Comparison of ENCODE assay signal across 8 cellular contexts in genomic region chr13:21458816-21459701, GRCh38. TPM values are rescaled to one million over a fixed set of nuclear protein-coding genes. Genes with fewer than 3 reads are reported as not detected.
A peak's percentile ranks its signal among the peaks of the same experiment; 100 is the strongest.
DNase-seq lines count a peak whose midpoint lies in the region; ATAC-seq, FAIRE-seq and TF ChIP-seq lines count a peak whose summit lies in the region.

ZDHHC20 (minus strand) TSS chr13:21459303; CDS start chr13:21459171, 132 bp downstream.

- DNase-seq in SIG-M5 treated with dmso at 0.1 percent for 504 hours (lab: John Stamatoyannopoulos, UW; ENCODE audit: unreplicated experiment) (peak; percentile 72), SIG-M5 (lab: John Stamatoyannopoulos, UW) (no peak), NCI-H2171 treated with DMSO at 0.1 percent for 48 hours (lab: John Stamatoyannopoulos, UW) (peak; percentile 44), WTC11 (ENCODE audit: low spot score) (peak; percentile 90), bronchial epithelial cell (ENCODE audit: low read depth) (peak; percentile 56), iPS-NIHi7 (ENCODE audit: extremely low spot score) (peak; percentile 97), smooth muscle cell of the brain vasculature (ENCODE audit: low read depth, low spot score) (peak; percentile 37)

- H3K36me3 ChIP-seq in bronchial epithelial cell (ENCODE audit: control insufficient read depth, insufficient read depth, low read length): no peaks in the 10 kb centered on the region

- H3K4me3 ChIP-seq in bronchial epithelial cell (ENCODE audit: low read depth, low read length): peak within 1 kb of the TSS; percentile 80

- POLR2A ChIA-PET in WTC11 (lab: Charles Lee): interaction anchor here (0.8 to 1.3 kb wide), 5 partner anchors 11 to 284 kb away, joined by 3 to 5 read pairs (median 3); partner anchors contain the start of genes MRPL57 and SKA3

- H3K9me3 Mint-ChIP-seq in WTC11: peaks cover 10% of the 10 kb centered on the region

- CTCF ChIA-PET in WTC11 (lab: Charles Lee): interaction anchor here (0.6 to 2.8 kb wide), 4 partner anchors 16 to 162 kb away, joined by 3 to 15 read pairs (median 8); no protein-coding TSS in a partner anchor

- peaks cover 29% of the 10 kb centered on the region for H3K4me1 Mint-ChIP-seq in WTC11

- ATAC-seq in HG02973 (IDR thresholded peaks at IDR 0.05; ENCODE audit: unreplicated experiment): peak; percentile 78
- ATAC-seq in WTC11: peak; percentile 87

- H3K27me3 Mint-ChIP-seq in WTC11 (ENCODE audit: low read depth): no peaks in the 10 kb centered on the region

- no peak for FAIRE-seq in bronchial epithelial cell (lab: Jason Lieb, UNC)

- H3K27ac Mint-ChIP-seq in WTC11: peak within 1 kb of the TSS; percentile 89

- TF ChIP-seq CTCF in WTC11 (IDR thresholded peaks at IDR 0.05): no peak
- TF ChIP-seq CTCF in bronchial epithelial cell (IDR thresholded peaks at IDR 0.05; ENCODE audit: insufficient read depth, low read length, severe bottlenecking): no peak

- no peaks in the 10 kb centered on the region for H3K27me3 ChIP-seq in bronchial epithelial cell (ENCODE audit: control insufficient read depth, insufficient read depth, low read length)

- H3K36me3 Mint-ChIP-seq in WTC11: peaks cover 10% of the 10 kb centered on the region

- peak within 1 kb of the TSS; percentile 91 for H3K4me3 Mint-ChIP-seq in WTC11

TF ChIP-seq in WTC11, 78 proteins besides CTCF, POLR2A, EP300 and RAD21 (continues in another document):
- TF ChIP-seq IRF2 (CRISPR knock-in tag; IDR thresholded peaks at IDR 0.05; ENCODE audit: borderline replicate concordance, low read depth) (no peak), E2F4 (CRISPR knock-in tag; IDR thresholded peaks at IDR 0.05; ENCODE audit: borderline replicate concordance, low read depth) (0 out of 2 replicates have a peak, but pooled peaks have one; percentile 10), GTF2I (CRISPR knock-in tag; conservative IDR thresholded peaks at IDR 0.05) (no peak), MAX (CRISPR knock-in tag; IDR thresholded peaks at IDR 0.05) (peak; percentile 35; the same call in 1 of the 2 replicates), FOXK1 (CRISPR knock-in tag; IDR thresholded peaks at IDR 0.05) (peak; percentile 26; the same call in 1 of the 2 replicates), SP1 (CRISPR knock-in tag; conservative IDR thresholded peaks at IDR 0.05) (peak; percentile 92), ZNF416 (CRISPR knock-in tag; IDR thresholded peaks at IDR 0.05) (no peak), KAT7 (CRISPR knock-in tag; IDR thresholded peaks at IDR 0.05; ENCODE audit: borderline replicate concordance) (peak; percentile 58; the same call in 1 of the 2 replicates), E2F1 (CRISPR knock-in tag; IDR thresholded peaks at IDR 0.05) (no peak), ESRRA (CRISPR knock-in tag; IDR thresholded peaks at IDR 0.05; ENCODE audit: borderline replicate concordance) (peak; percentile 61; the same call in 1 of the 2 replicates), GABPB1 (CRISPR knock-in tag; IDR thresholded peaks at IDR 0.05) (0 out of 2 replicates have a peak, but pooled peaks have one; percentile 33), HMGXB4 (CRISPR knock-in tag; IDR thresholded peaks at IDR 0.05) (peak; percentile 34; the same call in 1 of the 2 replicates), ZNF423 (CRISPR knock-in tag; IDR thresholded peaks at IDR 0.05) (no peak), NR3C1 (CRISPR knock-in tag; conservative IDR thresholded peaks at IDR 0.05; ENCODE audit: low read depth) (0 out of 2 replicates have a peak, but pooled peaks have one; percentile 41), STAT6 (CRISPR knock-in tag; conservative IDR thresholded peaks at IDR 0.05; ENCODE audit: low read depth) (0 out of 2 replicates have a peak, but pooled peaks have one; percentile 40), ARID4B (CRISPR knock-in tag; IDR thresholded peaks at IDR 0.05; ENCODE audit: borderline replicate concordance) (peak; percentile 47; the same call in 1 of the 2 replicates), RELA (CRISPR knock-in tag; IDR thresholded peaks at IDR 0.05; ENCODE audit: borderline replicate concordance) (peak; percentile 72; the same call in 1 of the 2 replicates)

RNA-seq across cellular contexts. Expression of gene ZDHHC20, which starts in this region (rescaled TPM):
- total RNA-seq in WTC11 (2021): 64.7 to 69.7 TPM (median 65.1 TPM) in 3 replicates
- 54.8 and 59.0 TPM in 2 replicates for total RNA-seq in bronchial epithelial cell
